15 cellular contexts compared by ENCODE assay signal in genomic region chr9:98906273-98907040, GRCh38. TPM values are rescaled to one million over a fixed set of nuclear protein-coding genes. Genes with fewer than 3 reads are reported as not detected.
A peak's percentile ranks its signal among the peaks of the same experiment; 100 is the strongest.
DNase-seq lines count a peak whose midpoint lies in the region; ATAC-seq and TF ChIP-seq lines count a peak whose summit lies in the region.
"Had no signal": no experiment of that assay in that cellular context is flagged by ENCODE, and none has a peak within 500 bp of the region (broad histone marks: within the 10 kb centered on the region; RNA-seq: fewer than 3 reads in every experiment).

No MANE protein-coding gene starts in this region.

- ATAC-seq in HG02588 (IDR thresholded peaks at IDR 0.05; ENCODE audit: unreplicated experiment) = no peak

- H3K27me3 ChIP-seq in right atrium auricular region = no peaks in the 10 kb centered on the region
- H3K27me3 ChIP-seq in tibial artery = no peaks in the 10 kb centered on the region
- H3K27me3 ChIP-seq: testis had no signal

- TF ChIP-seq CTCF in right atrium auricular region (IDR thresholded peaks at IDR 0.05) = no peak
- no peak for TF ChIP-seq CTCF in tibial artery (IDR thresholded peaks at IDR 0.05)

- H3K4me3 ChIP-seq in right atrium auricular region (no peak overlapping the region), tibial artery (no peak overlapping the region)
- H3K4me3 ChIP-seq: testis had no signal

- H3K27ac ChIP-seq in right atrium auricular region (peak overlapping the region in 1 of 2 donors; percentile 77), tibial artery (peak overlapping the region; percentile 29 to 45)
- H3K27ac ChIP-seq: 22Rv1, HL-60, testis had no signal

- DNase-seq in DMS 273 (lab: John Stamatoyannopoulos, UW; ENCODE audit: unreplicated experiment) = peak; percentile 78
- DNase-seq in DMS 273 treated with DMSO at 0.1 percent for 48 hours (lab: John Stamatoyannopoulos, UW) = no peak
- DNase-seq in astrocyte of the hippocampus (ENCODE audit: low read depth, low spot score) = peak; percentile 34
- peak; percentile 59 for DNase-seq in right atrium auricular region (ENCODE audit: low spot score)
- DNase-seq in tibial artery = peak in 1 of 2 donors; percentile 70
- no peak for DNase-seq in dermis blood vessel endothelial cell
- no peak for DNase-seq in cerebellar nuclear complex (lab: John Stamatoyannopoulos, UW)
- DNase-seq: activated CD4-positive, CD25-positive, alpha-beta regulatory T cell; activated T-cell treated with anti-CD3 and anti-CD28 coated beads, Interleukin-2, amount 50 U/mL, for 48 hours; MM.1S; NCI-H446 treated with DMSO at 0.1 percent for 48 hours; testis had no signal

- intact Hi-C loops in tibial artery (cut with DNase I; ENCODE audit: low total_unique reads) = no loop called here

- H3K9me3 ChIP-seq in right atrium auricular region = no peaks in the 10 kb centered on the region
- no peaks in the 10 kb centered on the region for H3K9me3 ChIP-seq in tibial artery
- H3K9me3 ChIP-seq: testis had no signal

- no peaks in the 10 kb centered on the region for H3K36me3 ChIP-seq in right atrium auricular region
- H3K36me3 ChIP-seq in tibial artery = no peaks in the 10 kb centered on the region

- H3K4me1 ChIP-seq in right atrium auricular region (peaks cover 0 to 44% of the 10 kb centered on the region in 2 donors), tibial artery (peaks cover 0 to 32% (median 21%) of the 10 kb centered on the region in 4 donors)

RNA-seq across cellular contexts. Expression of gene COL15A1, which starts 37.2 kb away (rescaled TPM):
- total RNA-seq in right atrium auricular region (10 to 100 TPM; 22.4 to 38.2 TPM), dermis blood vessel endothelial cell (0.42 and 31.5 TPM in 2 replicates)

Comparison
In these comparisons a context has a peak if more than half of its experiments do, and no peak if none do; other contexts are left out.
1. DNase-seq: peak in DMS 273 (single experiment), astrocyte of the hippocampus (single experiment) and right atrium auricular region (single experiment); none in DMS 273 treated with DMSO at 0.1 percent for 48 hours (single experiment), dermis blood vessel endothelial cell (single experiment) and cerebellar nuclear complex (0 of 2).